In the genomic region with DNA sequence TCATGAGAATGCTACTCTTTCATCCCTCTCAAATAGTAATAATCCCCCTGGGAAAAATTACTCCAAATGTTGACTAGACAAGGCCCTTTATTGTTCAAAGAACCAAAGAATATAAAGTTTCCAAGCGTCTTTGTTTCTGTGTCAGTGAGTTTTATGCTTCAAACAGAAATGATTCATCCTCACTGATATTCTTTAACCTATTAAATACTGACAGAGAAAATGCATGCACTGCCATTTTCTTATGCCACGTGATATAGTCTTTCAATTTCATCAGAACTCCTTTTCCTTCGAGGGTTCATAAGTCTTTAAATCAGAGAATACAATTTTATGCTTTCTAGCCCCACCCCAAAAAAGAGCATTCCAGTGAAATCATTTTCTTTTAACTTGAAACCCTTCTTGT, we compare ENCODE assay signal across 13 cellular contexts.
"Had no signal": no experiment of that assay in that cellular context is flagged by ENCODE, and none has a peak within 500 bp of the region (broad histone marks: within the 10 kb centered on the region; RNA-seq: fewer than 3 reads in every experiment).

No MANE protein-coding gene starts in this region.

- H3K27ac Mint-ChIP-seq: activated naive CD4-positive, alpha-beta T cell treated with anti-CD3 and anti-CD28 coated beads for 36 hours; activated T-helper 17 cell treated with anti-CD3 and anti-CD28 coated beads, Interleukin-2, amount 50 U/mL, for 72 hours; T-helper 1 cell treated with Interleukin-12 subunit alpha and Interleukin-12 subunit beta and Interleukin-4 antibody, amounts not matched to agents 30 μg/mL and 1 μg/mL, for 36 hours had no signal

- H3K4me3 ChIP-seq: adrenal gland, sigmoid colon had no signal

- H3K4me3 Mint-ChIP-seq: activated naive CD4-positive, alpha-beta T cell treated with anti-CD3 and anti-CD28 coated beads for 36 hours; activated T-helper 17 cell treated with anti-CD3 and anti-CD28 coated beads, Interleukin-2, amount 50 U/mL, for 72 hours; T-helper 1 cell treated with Interleukin-12 subunit alpha and Interleukin-12 subunit beta and Interleukin-4 antibody, amounts not matched to agents 30 μg/mL and 1 μg/mL, for 36 hours had no signal

- H3K4me1 ChIP-seq: adrenal gland, sigmoid colon had no signal

- ATAC-seq: activated T-helper 17 cell treated with anti-CD3 and anti-CD28 coated beads, Interleukin-2, amount 50 U/mL, for 72 hours; left colon had no signal

- DNase-seq: activated CD4-positive, alpha-beta T cell treated with anti-CD3 and anti-CD28 coated beads, Interleukin-2, amount 50 U/mL, for 1 hour; activated CD4-positive, CD25-positive, alpha-beta regulatory T cell; activated naive CD4-positive, alpha-beta T cell treated with anti-CD3 and anti-CD28 coated beads for 36 hours; activated T-cell treated with anti-CD3 and anti-CD28 coated beads for 4 hours; adrenal gland; hippocampal formation; left colon; sigmoid colon; stimulated activated CD4-positive, alpha-beta T cell treated with anti-CD3 and anti-CD28 coated beads, Interleukin-12 subunit alpha, Interleukin-12 subunit beta, amount 100 ng/mL, for 4 hours; stimulated activated naive CD4-positive, alpha-beta T cell treated with Interleukin-2 at 50 U/mL for 16 hours; trophoblast cell had no signal

- H3K9me3 Mint-ChIP-seq: activated naive CD4-positive, alpha-beta T cell treated with anti-CD3 and anti-CD28 coated beads for 36 hours; activated T-helper 17 cell treated with anti-CD3 and anti-CD28 coated beads, Interleukin-2, amount 50 U/mL, for 72 hours had no signal

- H3K9me3 ChIP-seq: adrenal gland, sigmoid colon had no signal

- H3K36me3 ChIP-seq: adrenal gland, sigmoid colon had no signal

- H3K27ac ChIP-seq: adrenal gland, sigmoid colon had no signal
